15 cellular contexts compared by ENCODE assay signal in genomic region chr2:195622966-195623365, GRCh38. TPM values are rescaled to one million over a fixed set of nuclear protein-coding genes. Genes with fewer than 3 reads are reported as not detected.
DNase-seq lines count a peak whose midpoint lies in the region; ATAC-seq and TF ChIP-seq lines count a peak whose summit lies in the region.
"Had no signal": no experiment of that assay in that cellular context is flagged by ENCODE, and none has a peak within 500 bp of the region (broad histone marks: within the 10 kb centered on the region; RNA-seq: fewer than 3 reads in every experiment).

No MANE protein-coding gene starts in this region.

- H3K4me3 Mint-ChIP-seq in GM23338: no peak overlapping the region
- H3K4me3 Mint-ChIP-seq: activated T-cell treated with anti-CD3 and anti-CD28 coated beads, Interleukin-2, amount 50 U/mL, for 24 hours; CD4-positive, alpha-beta memory T cell had no signal

- no peaks in the 10 kb centered on the region for H3K9me3 Mint-ChIP-seq in GM23338
- H3K9me3 Mint-ChIP-seq: activated T-cell treated with anti-CD3 and anti-CD28 coated beads, Interleukin-2, amount 50 U/mL, for 24 hours had no signal

- TF ChIP-seq POLR2A in stomach (IDR thresholded peaks at IDR 0.05): no peak

- 0 out of 2 replicates have a peak overlapping the region, but pooled peaks have one; percentile 20 for H3K4me2 ChIP-seq in GM23338

- peaks cover 71% of the 10 kb centered on the region for H3K79me2 ChIP-seq in GM23338 (replicated peaks; ENCODE audit: insufficient read depth)

- peak overlapping the region; percentile 60; the same call in 1 of the 2 replicates for H3K27ac Mint-ChIP-seq in GM23338
- H3K27ac Mint-ChIP-seq: activated T-cell treated with anti-CD3 and anti-CD28 coated beads, Interleukin-2, amount 50 U/mL, for 24 hours; CD4-positive, alpha-beta memory T cell had no signal

- TF ChIP-seq EP300 in stomach (IDR thresholded peaks at IDR 0.05): no peak

- no peaks in the 10 kb centered on the region for H3F3A ChIP-seq in GM23338 (replicated peaks; ENCODE audit: low read depth)

- H3K27ac ChIP-seq in GM23338 (ENCODE audit: low read depth) (no peak overlapping the region), stomach (no peak overlapping the region)
- H3K27ac ChIP-seq: adrenal gland, transverse colon, WERI-Rb-1 had no signal

- H3K36me3 ChIP-seq in GM23338 (ENCODE audit: insufficient read depth): peaks cover 5% of the 10 kb centered on the region; the same call in 1 of the 2 replicates
- H3K36me3 ChIP-seq in stomach: no peaks in the 10 kb centered on the region
- H3K36me3 ChIP-seq: adrenal gland, transverse colon, WERI-Rb-1 had no signal

- H3K4me1 ChIP-seq in GM23338 (ENCODE audit: insufficient read depth): peaks cover 28% of the 10 kb centered on the region
- no peaks in the 10 kb centered on the region for H3K4me1 ChIP-seq in stomach
- H3K4me1 ChIP-seq: adrenal gland, transverse colon had no signal

- peaks cover 5% of the 10 kb centered on the region for H3K27me3 Mint-ChIP-seq in GM23338 (ENCODE audit: insufficient read depth, low read depth, poor library complexity)
- H3K27me3 Mint-ChIP-seq: activated T-cell treated with anti-CD3 and anti-CD28 coated beads, Interleukin-2, amount 50 U/mL, for 24 hours; CD4-positive, alpha-beta memory T cell had no signal

- H3K36me3 Mint-ChIP-seq in GM23338 (ENCODE audit: low read depth): peaks cover 5% of the 10 kb centered on the region; the same call in 2 of the 3 replicates
- H3K36me3 Mint-ChIP-seq: CD4-positive, alpha-beta memory T cell had no signal

- no peaks in the 10 kb centered on the region for H3K9me3 ChIP-seq in stomach
- H3K9me3 ChIP-seq: adrenal gland, transverse colon had no signal

- H4K20me1 ChIP-seq in GM23338 (replicated peaks; ENCODE audit: insufficient read depth): no peaks in the 10 kb centered on the region; the same call in none of the 2 replicates

- ATAC-seq in GM18870 (IDR thresholded peaks at IDR 0.05; ENCODE audit: unreplicated experiment) (peak; percentile 96), GM23338 (no peak)

- TF ChIP-seq CTCF in GM23338 (conservative IDR thresholded peaks at IDR 0.05; ENCODE audit: low read depth in 2 of 2) (no peak), stomach (IDR thresholded peaks at IDR 0.05) (no peak)

- H3K9me2 ChIP-seq in GM23338 (ENCODE audit: insufficient read depth): no peaks in the 10 kb centered on the region

- peaks cover 22% of the 10 kb centered on the region for H3K4me1 Mint-ChIP-seq in GM23338

- DNase-seq in GM23338 (ENCODE audit: low spot score): no peak
- DNase-seq in M059J (ENCODE audit: low read depth): peak; percentile 53
- peak; percentile 79 for DNase-seq in kidney glomerular epithelial cell (lab: John Stamatoyannopoulos, UW)
- no peak for DNase-seq in NCI-H2029 treated with DMSO at 0.1 percent for 48 hours (lab: John Stamatoyannopoulos, UW)
- no peak for DNase-seq in stomach
- no peak for DNase-seq in GM03348 (ENCODE audit: low spot score)
- no peak for DNase-seq in UCSD-AML1 (lab: John Stamatoyannopoulos, UW; ENCODE audit: unreplicated experiment)
- DNase-seq: activated T-cell treated with anti-CD3 and anti-CD28 coated beads, Interleukin-2, amount 50 U/mL, for 24 hours; adrenal gland; CD4-positive, alpha-beta memory T cell; NCI-H2081 treated with DMSO at 0.1 percent for 48 hours; stimulated activated CD4-positive, alpha-beta T cell treated with anti-CD3 and anti-CD28 coated beads, Interleukin-12 subunit alpha, Interleukin-12 subunit beta, amount 100 ng/mL, for 4 hours; transverse colon; WERI-Rb-1 had no signal

- H2AFZ ChIP-seq in GM23338: no peak overlapping the region

- intact Hi-C loops in stomach (cut with DNase I; ENCODE audit: low total_unique reads): no loop called here

- H3K27me3 ChIP-seq in GM23338 (ENCODE audit: insufficient read depth) (no peaks in the 10 kb centered on the region), stomach (no peaks in the 10 kb centered on the region)
- H3K27me3 ChIP-seq: adrenal gland, transverse colon had no signal

- no peak overlapping the region for H3K4me3 ChIP-seq in GM23338
- H3K4me3 ChIP-seq in stomach: no peak overlapping the region
- H3K4me3 ChIP-seq: adrenal gland, transverse colon had no signal

TF ChIP-seq in GM23338, 12 proteins besides CTCF, POLR2A, EP300 and RAD21:
- TF ChIP-seq POLR2AphosphoS5 (IDR thresholded peaks at IDR 0.05; ENCODE audit: low read depth) (no peak), CREB1 (CRISPR knock-in tag; IDR thresholded peaks at IDR 0.05; ENCODE audit: low read depth) (no peak)

RNA-seq across cellular contexts. Expression of gene SLC39A10, which starts 34.1 kb away (rescaled TPM):
- 261 and 263 TPM in 2 replicates for total RNA-seq in GM23338 (2014; rRNA removed; shearing (Covaris generic))
- 344 and 356 TPM in 2 replicates for polyA plus RNA-seq in GM23338 (2016; fragmentation: Nextera tagmentation; extraction: Ambion mirVana)
- total RNA-seq in M059J (2014; rRNA removed; shearing (Covaris generic)): 18.3 and 25.3 TPM in 2 replicates
- total RNA-seq in stomach: 10 to 100 TPM in 1 of 5 donors, 1 to 10 TPM in 3, under 1 TPM in 1; 0.58 to 22.0 (median 5.3) TPM
- 1 to 10 TPM in 1 of 3 donors, under 1 TPM in 2; 0.15 to 2.7 (median 0.93) TPM for polyA plus RNA-seq in stomach

Comparison
In these comparisons a context has a peak if more than half of its experiments do, and no peak if none do; other contexts are left out.
1. DNase-seq: peak in M059J (single experiment) and kidney glomerular epithelial cell (single experiment); none in GM23338 (single experiment), NCI-H2029 treated with DMSO at 0.1 percent for 48 hours (single experiment), stomach (single experiment), GM03348 (single experiment) and UCSD-AML1 (single experiment).